In genomic region chr15:92879949-92880725, GRCh38 we compare ENCODE assay signal across 11 cellular contexts. TPM values are rescaled to one million over a fixed set of nuclear protein-coding genes. Genes with fewer than 3 reads are reported as not detected.
DNase-seq lines count a peak whose midpoint lies in the region; ATAC-seq and TF ChIP-seq lines count a peak whose summit lies in the region.
"Had no signal": no experiment of that assay in that cellular context is flagged by ENCODE, and none has a peak within 500 bp of the region (broad histone marks: within the 10 kb centered on the region; RNA-seq: fewer than 3 reads in every experiment).

No MANE protein-coding gene starts in this region.

- H3K4me1 Mint-ChIP-seq in activated CD4-positive, alpha-beta T cell treated with anti-CD3 and anti-CD28 coated beads for 36 hours = peaks cover 38% of the 10 kb centered on the region
- peaks cover 45% of the 10 kb centered on the region for H3K4me1 Mint-ChIP-seq in stimulated activated naive CD8-positive, alpha-beta T cell treated with anti-CD3 and anti-CD28 coated beads, Interleukin-15, Interleukin-2, amounts not matched to agents 100 ng/mL and 50 ng/mL, for 24 hours (ENCODE audit: low read depth)

- TF ChIP-seq CTCF in WERI-Rb-1 (IDR thresholded peaks at IDR 0.05; ENCODE audit: low read depth, low read length) = no peak

- H3K27ac ChIP-seq in WERI-Rb-1 (peak overlapping the region; percentile 79; the same call in 1 of the 2 replicates), iPS-20b (ENCODE audit: low read length) (no peak overlapping the region)
- H3K27ac ChIP-seq: SJCRH30 had no signal

- peaks cover 18% of the 10 kb centered on the region for H3K36me3 ChIP-seq in WERI-Rb-1
- H3K36me3 ChIP-seq in iPS-20b (ENCODE audit: insufficient read depth, low read depth, low read length) = 0 out of 2 replicates have a peak, but pooled peaks cover 5% of the 10 kb centered on the region
- H3K36me3 ChIP-seq: uterus had no signal

- POLR2A ChIA-PET in activated CD4-positive, alpha-beta T cell treated with anti-CD3 and anti-CD28 coated beads for 36 hours (lab: Charles Lee) = interaction anchor here (0.6 to 6.3 kb wide), 6 partner anchors 13 to 83 kb away, joined by 3 to 111 read pairs (median 4); partner anchors contain the start of gene CHD2

- H3K4me3 Mint-ChIP-seq in activated CD4-positive, alpha-beta T cell treated with anti-CD3 and anti-CD28 coated beads for 36 hours = peak overlapping the region; percentile 84
- H3K4me3 Mint-ChIP-seq in stimulated activated naive CD8-positive, alpha-beta T cell treated with anti-CD3 and anti-CD28 coated beads, Interleukin-15, Interleukin-2, amounts not matched to agents 100 ng/mL and 50 ng/mL, for 24 hours = peak overlapping the region; percentile 92

- no peaks in the 10 kb centered on the region for H3K27me3 Mint-ChIP-seq in activated CD4-positive, alpha-beta T cell treated with anti-CD3 and anti-CD28 coated beads for 36 hours
- H3K27me3 Mint-ChIP-seq in stimulated activated naive CD8-positive, alpha-beta T cell treated with anti-CD3 and anti-CD28 coated beads, Interleukin-15, Interleukin-2, amounts not matched to agents 100 ng/mL and 50 ng/mL, for 24 hours = no peaks in the 10 kb centered on the region

- H3K27ac Mint-ChIP-seq in activated CD4-positive, alpha-beta T cell treated with anti-CD3 and anti-CD28 coated beads for 36 hours = peak overlapping the region; percentile 96
- H3K27ac Mint-ChIP-seq in stimulated activated naive CD8-positive, alpha-beta T cell treated with anti-CD3 and anti-CD28 coated beads, Interleukin-15, Interleukin-2, amounts not matched to agents 100 ng/mL and 50 ng/mL, for 24 hours = peak overlapping the region; percentile 89

- peaks cover 21% of the 10 kb centered on the region for H3K36me3 Mint-ChIP-seq in activated CD4-positive, alpha-beta T cell treated with anti-CD3 and anti-CD28 coated beads for 36 hours (ENCODE audit: low read depth)
- peaks cover 18% of the 10 kb centered on the region for H3K36me3 Mint-ChIP-seq in stimulated activated naive CD8-positive, alpha-beta T cell treated with anti-CD3 and anti-CD28 coated beads, Interleukin-15, Interleukin-2, amounts not matched to agents 100 ng/mL and 50 ng/mL, for 24 hours (ENCODE audit: low read depth)

- H3K4me3 ChIP-seq in WERI-Rb-1 (ENCODE audit: low read depth, low read length) = peak overlapping the region; percentile 3; the same call in 1 of the 2 replicates
- H3K4me3 ChIP-seq in iPS-20b (ENCODE audit: low read length) = no peak overlapping the region
- H3K4me3 ChIP-seq: SJCRH30, uterus had no signal

- CTCF ChIA-PET in activated CD4-positive, alpha-beta T cell treated with anti-CD3 and anti-CD28 coated beads for 36 hours (lab: Charles Lee) = interaction anchor here (0.6 to 6.0 kb wide), 12 partner anchors 9 to 1905 kb away, joined by 3 to 49 read pairs (median 6); no protein-coding TSS in a partner anchor

- DNase-seq in activated CD4-positive, alpha-beta T cell treated with anti-CD3 and anti-CD28 coated beads for 36 hours = peak; percentile 32
- DNase-seq in activated CD4-positive, alpha-beta T cell treated with anti-CD3 and anti-CD28 coated beads for 4 hours = no peak
- DNase-seq in WERI-Rb-1 (no peak), NCI-H526 (lab: John Stamatoyannopoulos, UW) (no peak), DMS153 treated with DMSO at 0.1 percent for 48 hours (lab: John Stamatoyannopoulos, UW; ENCODE audit: unreplicated experiment) (no peak)
- DNase-seq: Kasumi-1, SJCRH30, uterus had no signal

- ATAC-seq in activated CD4-positive, alpha-beta T cell treated with anti-CD3 and anti-CD28 coated beads for 36 hours = no peak
- ATAC-seq in GM18868 (IDR thresholded peaks at IDR 0.05; ENCODE audit: unreplicated experiment) = no peak

- H3K9ac ChIP-seq in iPS-20b (ENCODE audit: low read depth, low read length) = peak overlapping the region; percentile 79; the same call in 1 of the 2 replicates

- no peaks in the 10 kb centered on the region for H3K27me3 ChIP-seq in WERI-Rb-1 (ENCODE audit: insufficient read depth, low read depth, severe bottlenecking)
- H3K27me3 ChIP-seq in iPS-20b (ENCODE audit: insufficient read depth, low read length) = no peaks in the 10 kb centered on the region
- H3K27me3 ChIP-seq: SJCRH30, uterus had no signal

- H3K9me3 ChIP-seq in WERI-Rb-1 (ENCODE audit: severe bottlenecking) = no peaks in the 10 kb centered on the region
- H3K9me3 ChIP-seq in iPS-20b (ENCODE audit: insufficient read depth, low read depth, low read length) = no peaks in the 10 kb centered on the region
- H3K9me3 ChIP-seq: SJCRH30, uterus had no signal

- intact Hi-C loops in activated CD4-positive, alpha-beta T cell treated with anti-CD3 and anti-CD28 coated beads for 36 hours (cut with DNase I, micrococcal nuclease) = loop anchor here (2.0 to 5.0 kb wide), 2 partner anchors 19 to 37 kb away; no protein-coding TSS in a partner anchor

- H3K9me3 Mint-ChIP-seq in activated CD4-positive, alpha-beta T cell treated with anti-CD3 and anti-CD28 coated beads for 36 hours (ENCODE audit: low read depth) = no peaks in the 10 kb centered on the region
- H3K9me3 Mint-ChIP-seq in stimulated activated naive CD8-positive, alpha-beta T cell treated with anti-CD3 and anti-CD28 coated beads, Interleukin-15, Interleukin-2, amounts not matched to agents 100 ng/mL and 50 ng/mL, for 24 hours = no peaks in the 10 kb centered on the region

- peaks cover 28% of the 10 kb centered on the region; the same call in 1 of the 2 replicates for H3K4me1 ChIP-seq in iPS-20b (ENCODE audit: insufficient read depth, low read length)
- H3K4me1 ChIP-seq: uterus had no signal

RNA-seq across cellular contexts. Expression of gene CHD2, which starts 20.0 kb away (rescaled TPM):
- 100 to 1,000 TPM; 118 to 149 TPM for total RNA-seq in activated CD4-positive, alpha-beta T cell treated with anti-CD3 and anti-CD28 coated beads for 36 hours
